35 cellular contexts compared by ENCODE assay signal in genomic region chr1:67114162-67114561, GRCh38. TPM values are rescaled to one million over a fixed set of nuclear protein-coding genes. Genes with fewer than 3 reads are reported as not detected.
"Had no signal": no experiment of that assay in that cellular context is flagged by ENCODE, and none has a peak within 500 bp of the region (broad histone marks: within the 10 kb centered on the region; RNA-seq: fewer than 3 reads in every experiment).

No MANE protein-coding gene starts in this region.

- H3K4me3 ChIP-seq: neural progenitor cell, ovary, psoas muscle, right lobe of liver, skin epidermis, smooth muscle cell, spleen, suprapubic skin, testis, tibial artery, transverse colon, upper lobe of right lung, uterus had no signal

- H3K9me3 ChIP-seq: ovary, psoas muscle, right lobe of liver, testis, transverse colon, upper lobe of right lung, uterus had no signal

- H3K36me3 Mint-ChIP-seq: natural killer cell, type B pancreatic cell had no signal

- H3K27ac Mint-ChIP-seq: naive thymus-derived CD4-positive, alpha-beta T cell; natural killer cell; nephron; neural progenitor cell; progenitor cell of endocrine pancreas; stimulated activated naive B cell treated with anti-CD40 and anti-IgM and Interleukin-4, amounts not matched to agents 10 μg/mL and 1 μg/mL and 100 μg/mL, for 72 hours; stimulated activated naive CD8-positive, alpha-beta T cell treated with anti-CD3 and anti-CD28 coated beads, Interleukin-15, Interleukin-2, amounts not matched to agents 100 ng/mL and 50 ng/mL, for 24 hours; type B pancreatic cell had no signal

- H3K79me2 ChIP-seq: parathyroid adenoma had no signal

- H2AFZ ChIP-seq: neural progenitor cell, parathyroid adenoma had no signal

- H3K27ac ChIP-seq: neural progenitor cell, ovary, parathyroid adenoma, psoas muscle, right lobe of liver, skin epidermis, spleen, suprapubic skin, testis, tibial artery, transverse colon, upper lobe of right lung, uterus had no signal

- DNase-seq: naive thymus-derived CD4-positive, alpha-beta T cell; natural killer cell; occipital lobe; ovary; posterior cingulate gyrus; psoas muscle; right cardiac atrium; right lobe of liver; spleen; stimulated activated CD4-positive, alpha-beta T cell treated with anti-CD3 and anti-CD28 coated beads, Interleukin-12 subunit alpha, Interleukin-12 subunit beta, amount 100 ng/mL, for 4 hours; stimulated activated CD4-positive, alpha-beta T cell treated with anti-CD3 and anti-CD28 coated beads, Interleukin-1b, Interleukin-23, amount 100 ng/mL, for 48 hours; stimulated activated CD4-positive, alpha-beta T cell treated with anti-CD3 and anti-CD28 coated beads, Interleukin-4, amount 100 ng/mL, for 1 hour; stimulated activated CD4-positive, alpha-beta T cell treated with anti-CD3 and anti-CD28 coated beads, Interleukin-4, amount 100 ng/mL, for 4 hours; stimulated activated CD8-positive, alpha-beta memory T cell treated with anti-CD3 and anti-CD28 coated beads, Interleukin-4, amount 100 ng/mL, for 48 hours; stimulated activated naive B cell treated with anti-CD40 and anti-IgM and Interleukin-4, amounts not matched to agents 10 μg/mL and 1 μg/mL and 100 μg/mL, for 72 hours; stimulated activated naive CD4-positive, alpha-beta T cell treated with Interleukin-2 at 50 U/mL for 16 hours; substantia nigra; testis; tibial artery; transverse colon; upper lobe of right lung; uterus had no signal

- H3K27me3 ChIP-seq: neural progenitor cell, ovary, right lobe of liver, spleen, suprapubic skin, testis, tibial artery, transverse colon, upper lobe of right lung, uterus had no signal

- H3K9ac ChIP-seq: neural progenitor cell, parathyroid adenoma had no signal

- H3K27me3 Mint-ChIP-seq: naive thymus-derived CD4-positive, alpha-beta T cell; progenitor cell of endocrine pancreas; stimulated activated naive B cell treated with anti-CD40 and anti-IgM and Interleukin-4, amounts not matched to agents 10 μg/mL and 1 μg/mL and 100 μg/mL, for 72 hours; stimulated activated naive CD8-positive, alpha-beta T cell treated with anti-CD3 and anti-CD28 coated beads, Interleukin-15, Interleukin-2, amounts not matched to agents 100 ng/mL and 50 ng/mL, for 24 hours; type B pancreatic cell had no signal

- H3K4me3 Mint-ChIP-seq: naive thymus-derived CD4-positive, alpha-beta T cell; natural killer cell; nephron; neural progenitor cell; stimulated activated naive B cell treated with anti-CD40 and anti-IgM and Interleukin-4, amounts not matched to agents 10 μg/mL and 1 μg/mL and 100 μg/mL, for 72 hours; stimulated activated naive CD8-positive, alpha-beta T cell treated with anti-CD3 and anti-CD28 coated beads, Interleukin-15, Interleukin-2, amounts not matched to agents 100 ng/mL and 50 ng/mL, for 24 hours; type B pancreatic cell had no signal

- H3K9me3 Mint-ChIP-seq: natural killer cell, type B pancreatic cell had no signal

- H3K36me3 ChIP-seq: neural progenitor cell, ovary, right lobe of liver, spleen, suprapubic skin, tibial artery, transverse colon, upper lobe of right lung, uterus had no signal

- H3K4me1 Mint-ChIP-seq: natural killer cell, nephron had no signal

- H3K4me2 ChIP-seq: neural progenitor cell, smooth muscle cell had no signal

- H3K4me1 ChIP-seq: neural progenitor cell, parathyroid adenoma, psoas muscle, right lobe of liver, suprapubic skin, testis, tibial artery, transverse colon, upper lobe of right lung, uterus had no signal

- ATAC-seq: naive thymus-derived CD4-positive, alpha-beta T cell; natural killer cell; right cardiac atrium; right lobe of liver; stimulated activated naive B cell treated with anti-CD40 and anti-IgM and Interleukin-4, amounts not matched to agents 10 μg/mL and 1 μg/mL and 100 μg/mL, for 72 hours; upper lobe of right lung had no signal

RNA-seq across cellular contexts. Expression of gene C1orf141, which starts 20.6 kb away (rescaled TPM):
- total RNA-seq: naive thymus-derived CD4-positive, alpha-beta T cell; natural killer cell; occipital lobe; osteoblast; progenitor cell of endocrine pancreas; psoas muscle; renal cortical epithelial cell; right cardiac atrium; right lobe of liver; smooth muscle cell; spleen; suprapubic skin; transverse colon; upper lobe of right lung; urinary bladder; uterus had no signal
- polyA plus RNA-seq: naive thymus-derived CD4-positive, alpha-beta T cell; neural cell; psoas muscle; right cardiac atrium; smooth muscle cell; spleen; urinary bladder had no signal

RNA-seq across cellular contexts. Expression of gene IL23R, which starts 52.1 kb away (rescaled TPM):
- total RNA-seq: occipital lobe, osteoblast, ovary, progenitor cell of endocrine pancreas, psoas muscle, renal cortical epithelial cell, right cardiac atrium, smooth muscle cell, suprapubic skin had no signal
- polyA plus RNA-seq: neural cell, psoas muscle, right cardiac atrium, smooth muscle cell, urinary bladder had no signal
